Comparison of ENCODE assay signal across 8 cellular contexts in the genomic region with DNA sequence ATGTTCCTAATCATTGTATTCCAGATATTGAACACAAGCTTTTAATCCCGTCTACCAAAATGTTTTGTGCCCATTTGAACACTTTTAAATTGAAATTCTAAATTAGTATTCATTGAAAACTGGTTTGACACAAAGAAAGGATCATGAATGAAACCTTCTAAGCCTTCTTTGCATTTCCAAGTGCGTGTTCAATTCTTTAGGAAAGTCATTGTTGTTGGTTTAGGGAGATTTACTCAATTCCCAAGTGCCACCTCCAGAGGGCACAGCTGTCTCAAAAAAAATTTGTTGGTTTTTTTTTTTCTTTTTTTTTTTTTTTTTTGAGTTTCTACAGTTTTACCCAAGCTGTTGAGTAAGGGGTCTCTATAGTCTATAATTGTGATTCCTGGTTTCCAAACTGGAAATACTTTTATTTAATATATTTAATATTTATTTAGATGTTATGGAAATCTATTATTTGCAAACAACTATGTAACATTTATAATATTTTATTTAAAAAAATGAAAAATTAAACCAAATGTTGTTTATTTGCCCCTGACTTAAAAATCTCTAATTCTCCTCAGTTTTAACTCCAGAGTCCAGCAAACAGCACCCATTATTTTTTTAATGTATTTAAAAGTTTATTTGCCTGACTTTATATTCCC.
DNase-seq lines count a peak whose midpoint lies in the region; ATAC-seq, FAIRE-seq and TF ChIP-seq lines count a peak whose summit lies in the region.

No MANE protein-coding gene starts in this region.

- no peaks in the 10 kb centered on the region for H3K79me1 ChIP-seq in trophoblast cell (ENCODE audit: low read length)

- H3K27me3 ChIP-seq in HCT116 (ENCODE audit: insufficient read depth, low read length): peaks cover 32% of the 10 kb centered on the region; the same call in 1 of the 2 replicates
- no peaks in the 10 kb centered on the region for H3K27me3 ChIP-seq in OCI-LY1 (ENCODE audit: insufficient read depth, low read length)
- peaks cover 2% of the 10 kb centered on the region for H3K27me3 ChIP-seq in trophoblast cell (ENCODE audit: insufficient read depth, low read length)

- no TSS peak for BruUV-seq in HCT116 (replicated peaks; lab: Mats Ljungman, UMichigan)

- H3K79me2 ChIP-seq in HCT116 (ENCODE audit: insufficient read depth, low read length) (no peaks in the 10 kb centered on the region), OCI-LY1 (ENCODE audit: insufficient read depth, low read length) (no peaks in the 10 kb centered on the region), trophoblast cell (ENCODE audit: control insufficient read depth, insufficient read depth, low read length, poor library complexity) (peaks cover 2% of the 10 kb centered on the region)

- POLR2A ChIA-PET in HCT116 (lab: Charles Lee): no interaction called here

- no peak overlapping the region for H3K27ac ChIP-seq in HCT116 (ENCODE audit: low read depth, low read length)
- H3K27ac ChIP-seq in OCI-LY1 (ENCODE audit: low read depth, low read length, poor library complexity, severe bottlenecking): no peak overlapping the region
- H3K27ac ChIP-seq in trophoblast cell (ENCODE audit: low read depth, low read length): no peak overlapping the region

- no peak overlapping the region for H2AK5ac ChIP-seq in trophoblast cell (ENCODE audit: low read length)

- peaks cover 0 to 3% of the 10 kb centered on the region in 2 experiments; a peak in 1 of 4 replicates for H3K4me1 ChIP-seq in HCT116 (ENCODE audit: control insufficient read depth in 1 of 2, insufficient read depth in 2 of 2, low read length in 2 of 2)
- H3K4me1 ChIP-seq in OCI-LY1 (ENCODE audit: insufficient read depth, low read length, severe bottlenecking): no peaks in the 10 kb centered on the region
- H3K4me1 ChIP-seq in trophoblast cell (ENCODE audit: control insufficient read depth in 1 of 2, insufficient read depth in 2 of 2, low read length in 2 of 2): peaks cover 5 to 6% of the 10 kb centered on the region in 2 experiments

- no peaks in the 10 kb centered on the region for H3F3A ChIP-seq in OCI-LY1 (ENCODE audit: insufficient read depth, low read length)

- no peak overlapping the region for H3K18ac ChIP-seq in trophoblast cell (ENCODE audit: low read length)

- RAD21 ChIA-PET in HCT116 (lab: Charles Lee; ENCODE audit: low non-redundant PET in 1 of 2, low total read pairs in 2 of 2, uncharacterized antibody in 2 of 2, unreplicated experiment in 2 of 2): no interaction called here

- H2BK120ac ChIP-seq in trophoblast cell (ENCODE audit: insufficient read depth, low read length, poor library complexity): no peak overlapping the region

- FAIRE-seq in endometrium (lab: Jason Lieb, UNC): peak; percentile 65

- ATAC-seq in HCT116 (no peak), HG02763 (IDR thresholded peaks at IDR 0.05; ENCODE audit: unreplicated experiment) (no peak), omental fat pad (ENCODE audit: low FRiP score) (no peak), HG03432 (IDR thresholded peaks at IDR 0.05; ENCODE audit: unreplicated experiment) (no peak)

- DNase-seq in D341Med (ENCODE audit: low spot score) (peak; percentile 40), HCT116 (ENCODE audit: low read depth, low spot score) (peak; percentile 27), trophoblast cell (peak; percentile 10 to 50), omental fat pad (ENCODE audit: low spot score) (no peak)

- H4K8ac ChIP-seq in trophoblast cell (ENCODE audit: low read depth, low read length): no peak overlapping the region

- CTCF ChIA-PET in HCT116 (lab: Charles Lee): interaction anchor here (0.6 to 2.8 kb wide), 11 partner anchors 9 to 1410 kb away, joined by 3 to 25 read pairs (median 5); no protein-coding TSS in a partner anchor

- no peak overlapping the region for H3K23ac ChIP-seq in trophoblast cell (ENCODE audit: low read length)

- no peak overlapping the region for H4K91ac ChIP-seq in trophoblast cell (ENCODE audit: low read depth, low read length)

- no peak overlapping the region for H2BK5ac ChIP-seq in trophoblast cell (ENCODE audit: low read depth, low read length, poor library complexity)

- no peak overlapping the region for H3K4me2 ChIP-seq in HCT116 (ENCODE audit: low read length)
- no peak overlapping the region for H3K4me2 ChIP-seq in OCI-LY1 (ENCODE audit: low read length)
- H3K4me2 ChIP-seq in trophoblast cell (ENCODE audit: low read length): no peak overlapping the region

- no peaks in the 10 kb centered on the region for H4K20me1 ChIP-seq in HCT116 (ENCODE audit: insufficient read depth)
- H4K20me1 ChIP-seq in OCI-LY1 (ENCODE audit: insufficient read depth, low read length): no peaks in the 10 kb centered on the region

- intact Hi-C loops in HCT116 (cut with micrococcal nuclease): loop anchor here (5.0 kb wide), 2 partner anchors 925 to 1410 kb away; no protein-coding TSS in a partner anchor

- no peak for TF ChIP-seq POLR2A in HCT116 (IDR thresholded peaks at IDR 0.05; ENCODE audit: borderline replicate concordance, extremely low read depth, insufficient read depth, insufficient read length)

- no peak overlapping the region for H2BK12ac ChIP-seq in trophoblast cell (ENCODE audit: low read length)

- no peak overlapping the region for H3K14ac ChIP-seq in trophoblast cell (ENCODE audit: low read length)

- H3K9me2 ChIP-seq in HCT116 (ENCODE audit: insufficient read depth): no peaks in the 10 kb centered on the region
- no peaks in the 10 kb centered on the region for H3K9me2 ChIP-seq in OCI-LY1 (ENCODE audit: low read depth, low read length)

- no peak overlapping the region for H3K4me3 ChIP-seq in HCT116 (replicated peaks in 1 of 2; ENCODE audit: low read depth in 1 of 2, low read length in 2 of 2)
- H3K4me3 ChIP-seq in OCI-LY1 (ENCODE audit: low read depth, low read length, poor library complexity, severe bottlenecking): no peak overlapping the region
- H3K4me3 ChIP-seq in trophoblast cell (ENCODE audit: low read depth, low read length): no peak overlapping the region

- H3K9ac ChIP-seq in HCT116 (ENCODE audit: low read length): no peak overlapping the region
- no peak overlapping the region for H3K9ac ChIP-seq in OCI-LY1 (ENCODE audit: low read length)
- no peak overlapping the region for H3K9ac ChIP-seq in trophoblast cell (ENCODE audit: low read length)

- H3K36me3 ChIP-seq in HCT116 (ENCODE audit: control insufficient read depth in 1 of 2, insufficient read depth in 2 of 2, low read length in 2 of 2): no peaks in the 10 kb centered on the region
- no peaks in the 10 kb centered on the region for H3K36me3 ChIP-seq in OCI-LY1 (ENCODE audit: insufficient read depth, low read length)
- no peaks in the 10 kb centered on the region for H3K36me3 ChIP-seq in trophoblast cell (ENCODE audit: control insufficient read depth in 1 of 2, insufficient read depth in 2 of 2, low read length in 2 of 2)

- H3K9me3 ChIP-seq in HCT116 (ENCODE audit: control insufficient read depth in 1 of 2, insufficient read depth in 1 of 2, low read depth in 1 of 2, low read length in 2 of 2): no peaks in the 10 kb centered on the region
- no peaks in the 10 kb centered on the region for H3K9me3 ChIP-seq in OCI-LY1 (ENCODE audit: low read length)
- H3K9me3 ChIP-seq in trophoblast cell (ENCODE audit: insufficient read depth, low read depth, low read length): no peaks in the 10 kb centered on the region

- no peak overlapping the region for H3K4ac ChIP-seq in trophoblast cell (ENCODE audit: low read depth, low read length)

- TF ChIP-seq CTCF in HCT116 (IDR thresholded peaks at IDR 0.05 in 2 of 3, conservative IDR thresholded peaks at IDR 0.05 in 1 of 3; ENCODE audit: borderline replicate concordance in 1 of 3, insufficient read depth in 1 of 3, low read depth in 2 of 3, low read length in 2 of 3): peak; percentile 41 to 52 (median 48); a peak in 5 of 6 replicates
- TF ChIP-seq CTCF in OCI-LY1 (IDR thresholded peaks at IDR 0.05; ENCODE audit: low read length): peak; percentile 32
- no peak for TF ChIP-seq CTCF in omental fat pad (IDR thresholded peaks at IDR 0.05)

- no CpG with 5 or more reads among the region's 2 CpGs for WGBS in trophoblast cell (ENCODE audit: extremely low coverage, insufficient coverage, insufficient read length)

- peak; percentile 52 for TF ChIP-seq RAD21 in HCT116 (IDR thresholded peaks at IDR 0.05; ENCODE audit: low read depth)

- H2AFZ ChIP-seq in HCT116 (ENCODE audit: low read depth, low read length, poor library complexity, severe bottlenecking) (no peak overlapping the region), OCI-LY1 (ENCODE audit: low read length) (no peak overlapping the region), trophoblast cell (ENCODE audit: insufficient read depth, low read length, poor library complexity) (no peak overlapping the region)

- H4K12ac ChIP-seq in trophoblast cell (ENCODE audit: low read depth, low read length): no peak overlapping the region

TF ChIP-seq in HCT116, 20 proteins besides CTCF, POLR2A, EP300 and RAD21:
- TF ChIP-seq TCF7L2 (IDR thresholded peaks at IDR 0.05; ENCODE audit: borderline replicate concordance, extremely low read depth, insufficient read depth, insufficient read length) (no peak), SIN3A (IDR thresholded peaks at IDR 0.05; ENCODE audit: low read depth) (no peak)

Comparison
In these comparisons a context has a peak if more than half of its experiments do, and no peak if none do; other contexts are left out.
1. CTCF ChIP-seq: peak in HCT116 (3 of 3) and OCI-LY1 (single experiment); none in omental fat pad (0 of 3).